1 cellular context compared by ENCODE assay signal in the genomic region with DNA sequence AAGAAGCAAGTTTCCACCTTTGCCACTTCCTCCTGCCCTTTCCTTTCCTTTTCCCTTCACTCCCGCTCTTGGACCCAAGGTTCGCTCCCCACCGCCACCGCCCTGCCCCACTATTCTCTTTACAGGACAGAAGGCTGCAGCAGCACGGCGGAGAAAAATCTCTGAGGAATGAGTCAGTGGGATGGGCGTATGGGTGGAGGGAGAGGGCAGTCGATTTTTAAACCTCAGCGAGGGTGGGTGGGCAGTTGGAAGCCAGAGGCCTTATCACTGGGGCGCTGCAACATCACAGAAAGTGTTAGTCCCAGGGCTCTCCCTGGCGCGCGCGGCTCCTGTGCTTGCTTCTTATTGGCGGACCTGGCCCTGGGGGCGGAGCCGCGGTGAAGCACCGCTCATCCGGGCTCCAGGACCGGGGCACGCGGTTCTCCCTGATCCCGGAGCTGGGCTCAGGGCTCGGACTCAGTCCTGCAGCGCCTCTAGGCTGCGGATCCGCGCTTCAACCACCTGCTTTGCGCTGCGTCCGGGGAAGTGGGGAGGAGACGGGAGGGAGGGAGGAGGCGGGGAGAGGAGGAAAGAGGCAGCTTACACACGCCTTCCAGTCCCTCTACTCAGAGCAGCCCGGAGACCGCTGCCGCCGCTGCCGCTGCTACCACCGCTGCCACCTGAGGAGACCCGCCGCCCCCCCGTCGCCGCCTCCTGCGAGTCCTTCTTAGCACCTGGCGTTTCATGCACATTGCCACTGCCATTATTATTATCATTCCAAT.
A peak's percentile ranks its signal among the peaks of the same experiment; 100 is the strongest.
TF ChIP-seq lines count a peak whose summit lies in the region.

A gene (plus strand): TSS at position 608 of the 761 bp plus-strand sequence.

TF ChIP-seq in HEK293, 187 proteins besides CTCF, POLR2A, EP300 and RAD21 (continued from another document and continues in another):
- TF ChIP-seq, protein P1, sequence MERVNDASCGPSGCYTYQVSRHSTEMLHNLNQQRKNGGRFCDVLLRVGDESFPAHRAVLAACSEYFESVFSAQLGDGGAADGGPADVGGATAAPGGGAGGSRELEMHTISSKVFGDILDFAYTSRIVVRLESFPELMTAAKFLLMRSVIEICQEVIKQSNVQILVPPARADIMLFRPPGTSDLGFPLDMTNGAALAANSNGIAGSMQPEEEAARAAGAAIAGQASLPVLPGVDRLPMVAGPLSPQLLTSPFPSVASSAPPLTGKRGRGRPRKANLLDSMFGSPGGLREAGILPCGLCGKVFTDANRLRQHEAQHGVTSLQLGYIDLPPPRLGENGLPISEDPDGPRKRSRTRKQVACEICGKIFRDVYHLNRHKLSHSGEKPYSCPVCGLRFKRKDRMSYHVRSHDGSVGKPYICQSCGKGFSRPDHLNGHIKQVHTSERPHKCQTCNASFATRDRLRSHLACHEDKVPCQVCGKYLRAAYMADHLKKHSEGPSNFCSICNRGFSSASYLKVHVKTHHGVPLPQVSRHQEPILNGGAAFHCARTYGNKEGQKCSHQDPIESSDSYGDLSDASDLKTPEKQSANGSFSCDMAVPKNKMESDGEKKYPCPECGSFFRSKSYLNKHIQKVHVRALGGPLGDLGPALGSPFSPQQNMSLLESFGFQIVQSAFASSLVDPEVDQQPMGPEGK (tag by site-specific recombination; IDR thresholded peaks at IDR 0.05): peak; percentile 74
- TF ChIP-seq, protein P2, sequence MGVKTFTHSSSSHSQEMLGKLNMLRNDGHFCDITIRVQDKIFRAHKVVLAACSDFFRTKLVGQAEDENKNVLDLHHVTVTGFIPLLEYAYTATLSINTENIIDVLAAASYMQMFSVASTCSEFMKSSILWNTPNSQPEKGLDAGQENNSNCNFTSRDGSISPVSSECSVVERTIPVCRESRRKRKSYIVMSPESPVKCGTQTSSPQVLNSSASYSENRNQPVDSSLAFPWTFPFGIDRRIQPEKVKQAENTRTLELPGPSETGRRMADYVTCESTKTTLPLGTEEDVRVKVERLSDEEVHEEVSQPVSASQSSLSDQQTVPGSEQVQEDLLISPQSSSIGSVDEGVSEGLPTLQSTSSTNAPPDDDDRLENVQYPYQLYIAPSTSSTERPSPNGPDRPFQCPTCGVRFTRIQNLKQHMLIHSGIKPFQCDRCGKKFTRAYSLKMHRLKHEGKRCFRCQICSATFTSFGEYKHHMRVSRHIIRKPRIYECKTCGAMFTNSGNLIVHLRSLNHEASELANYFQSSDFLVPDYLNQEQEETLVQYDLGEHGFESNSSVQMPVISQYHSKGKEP (tag by site-specific recombination; IDR thresholded peaks at IDR 0.05): 0 out of 2 replicates have a peak, but pooled peaks have one; percentile 65
- TF ChIP-seq ZNF747 (tag by site-specific recombination; IDR thresholded peaks at IDR 0.05) (no peak), KLF8 (tag by site-specific recombination; IDR thresholded peaks at IDR 0.05) (peak; percentile 82), ZSCAN30 (tag by site-specific recombination; IDR thresholded peaks at IDR 0.05) (peak; percentile 79; the same call in 1 of the 2 replicates), ZBTB8A (tag by site-specific recombination; IDR thresholded peaks at IDR 0.05) (peak; percentile 94), ZFHX2 (tag by site-specific recombination; conservative IDR thresholded peaks at IDR 0.05) (peak; percentile 72), ZBTB48 (tag by site-specific recombination; IDR thresholded peaks at IDR 0.05) (peak; percentile 46), ZNF366 (tag by site-specific recombination; conservative IDR thresholded peaks at IDR 0.05) (peak; percentile 79), ZNF660 (tag by site-specific recombination; IDR thresholded peaks at IDR 0.05) (peak; percentile 67; the same call in 1 of the 2 replicates), ZNF211 (tag by site-specific recombination; IDR thresholded peaks at IDR 0.05; ENCODE audit: low read depth) (no peak), ZNF837 (tag by site-specific recombination; IDR thresholded peaks at IDR 0.05) (peak; percentile 77; the same call in 1 of the 2 replicates), ZNF501 (tag by site-specific recombination; IDR thresholded peaks at IDR 0.05) (peak; percentile 28), MZF1 (tag by site-specific recombination; IDR thresholded peaks at IDR 0.05; ENCODE audit: borderline replicate concordance) (peak; percentile 30; the same call in 1 of the 2 replicates), ZNF530 (tag by site-specific recombination; IDR thresholded peaks at IDR 0.05; ENCODE audit: low read depth) (peak; percentile 79; the same call in 1 of the 2 replicates), SCRT1 (tag by site-specific recombination; IDR thresholded peaks at IDR 0.05; ENCODE audit: borderline replicate concordance) (peak; percentile 65), ZNF292 (tag by site-specific recombination; IDR thresholded peaks at IDR 0.05; ENCODE audit: borderline replicate concordance, low read depth) (no peak), ZNF843 (tag by site-specific recombination; IDR thresholded peaks at IDR 0.05) (0 out of 2 replicates have a peak, but pooled peaks have one; percentile 10), KLF9 (tag by site-specific recombination; IDR thresholded peaks at IDR 0.05; ENCODE audit: low read depth) (peak; percentile 10; the same call in 1 of the 2 replicates), OSR2 (tag by site-specific recombination; IDR thresholded peaks at IDR 0.05) (peak; percentile 80), PRDM1 (tag by site-specific recombination; IDR thresholded peaks at IDR 0.05) (peak; percentile 85), EGR2 (tag by site-specific recombination; IDR thresholded peaks at IDR 0.05; ENCODE audit: low read depth) (peak; percentile 59), SP7 (tag by site-specific recombination; IDR thresholded peaks at IDR 0.05) (0 out of 2 replicates have a peak, but pooled peaks have one; percentile 65), ZNF654 (tag by site-specific recombination; IDR thresholded peaks at IDR 0.05; ENCODE audit: low read depth) (peak; percentile 62), KLF1 (tag by site-specific recombination; IDR thresholded peaks at IDR 0.05) (peak; percentile 79), ZNF335 (tag by site-specific recombination; conservative IDR thresholded peaks at IDR 0.05) (peak; percentile 8; the same call in 1 of the 2 replicates), ZBTB20 (tag by site-specific recombination; IDR thresholded peaks at IDR 0.05) (peak; percentile 73), SP2 (tag by site-specific recombination; IDR thresholded peaks at IDR 0.05) (peak; percentile 87)
- TF ChIP-seq, protein P3, sequence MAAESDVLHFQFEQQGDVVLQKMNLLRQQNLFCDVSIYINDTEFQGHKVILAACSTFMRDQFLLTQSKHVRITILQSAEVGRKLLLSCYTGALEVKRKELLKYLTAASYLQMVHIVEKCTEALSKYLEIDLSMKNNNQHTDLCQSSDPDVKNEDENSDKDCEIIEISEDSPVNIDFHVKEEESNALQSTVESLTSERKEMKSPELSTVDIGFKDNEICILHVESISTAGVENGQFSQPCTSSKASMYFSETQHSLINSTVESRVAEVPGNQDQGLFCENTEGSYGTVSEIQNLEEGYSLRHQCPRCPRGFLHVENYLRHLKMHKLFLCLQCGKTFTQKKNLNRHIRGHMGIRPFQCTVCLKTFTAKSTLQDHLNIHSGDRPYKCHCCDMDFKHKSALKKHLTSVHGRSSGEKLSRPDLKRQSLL (tag by site-specific recombination; IDR thresholded peaks at IDR 0.05): peak; percentile 100
- TF ChIP-seq, protein P4, sequence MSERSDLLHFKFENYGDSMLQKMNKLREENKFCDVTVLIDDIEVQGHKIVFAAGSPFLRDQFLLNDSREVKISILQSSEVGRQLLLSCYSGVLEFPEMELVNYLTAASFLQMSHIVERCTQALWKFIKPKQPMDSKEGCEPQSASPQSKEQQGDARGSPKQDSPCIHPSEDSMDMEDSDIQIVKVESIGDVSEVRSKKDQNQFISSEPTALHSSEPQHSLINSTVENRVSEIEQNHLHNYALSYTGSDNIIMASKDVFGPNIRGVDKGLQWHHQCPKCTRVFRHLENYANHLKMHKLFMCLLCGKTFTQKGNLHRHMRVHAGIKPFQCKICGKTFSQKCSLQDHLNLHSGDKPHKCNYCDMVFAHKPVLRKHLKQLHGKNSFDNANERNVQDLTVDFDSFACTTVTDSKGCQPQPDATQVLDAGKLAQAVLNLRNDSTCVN (tag by site-specific recombination; optimal IDR thresholded peaks at IDR 0.05): peak; percentile 64
- TF ChIP-seq, protein P5, sequence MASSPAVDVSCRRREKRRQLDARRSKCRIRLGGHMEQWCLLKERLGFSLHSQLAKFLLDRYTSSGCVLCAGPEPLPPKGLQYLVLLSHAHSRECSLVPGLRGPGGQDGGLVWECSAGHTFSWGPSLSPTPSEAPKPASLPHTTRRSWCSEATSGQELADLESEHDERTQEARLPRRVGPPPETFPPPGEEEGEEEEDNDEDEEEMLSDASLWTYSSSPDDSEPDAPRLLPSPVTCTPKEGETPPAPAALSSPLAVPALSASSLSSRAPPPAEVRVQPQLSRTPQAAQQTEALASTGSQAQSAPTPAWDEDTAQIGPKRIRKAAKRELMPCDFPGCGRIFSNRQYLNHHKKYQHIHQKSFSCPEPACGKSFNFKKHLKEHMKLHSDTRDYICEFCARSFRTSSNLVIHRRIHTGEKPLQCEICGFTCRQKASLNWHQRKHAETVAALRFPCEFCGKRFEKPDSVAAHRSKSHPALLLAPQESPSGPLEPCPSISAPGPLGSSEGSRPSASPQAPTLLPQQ (tag by site-specific recombination; IDR thresholded peaks at IDR 0.05): no peak; the same call in 1 of the 2 replicates
- TF ChIP-seq, protein P6, sequence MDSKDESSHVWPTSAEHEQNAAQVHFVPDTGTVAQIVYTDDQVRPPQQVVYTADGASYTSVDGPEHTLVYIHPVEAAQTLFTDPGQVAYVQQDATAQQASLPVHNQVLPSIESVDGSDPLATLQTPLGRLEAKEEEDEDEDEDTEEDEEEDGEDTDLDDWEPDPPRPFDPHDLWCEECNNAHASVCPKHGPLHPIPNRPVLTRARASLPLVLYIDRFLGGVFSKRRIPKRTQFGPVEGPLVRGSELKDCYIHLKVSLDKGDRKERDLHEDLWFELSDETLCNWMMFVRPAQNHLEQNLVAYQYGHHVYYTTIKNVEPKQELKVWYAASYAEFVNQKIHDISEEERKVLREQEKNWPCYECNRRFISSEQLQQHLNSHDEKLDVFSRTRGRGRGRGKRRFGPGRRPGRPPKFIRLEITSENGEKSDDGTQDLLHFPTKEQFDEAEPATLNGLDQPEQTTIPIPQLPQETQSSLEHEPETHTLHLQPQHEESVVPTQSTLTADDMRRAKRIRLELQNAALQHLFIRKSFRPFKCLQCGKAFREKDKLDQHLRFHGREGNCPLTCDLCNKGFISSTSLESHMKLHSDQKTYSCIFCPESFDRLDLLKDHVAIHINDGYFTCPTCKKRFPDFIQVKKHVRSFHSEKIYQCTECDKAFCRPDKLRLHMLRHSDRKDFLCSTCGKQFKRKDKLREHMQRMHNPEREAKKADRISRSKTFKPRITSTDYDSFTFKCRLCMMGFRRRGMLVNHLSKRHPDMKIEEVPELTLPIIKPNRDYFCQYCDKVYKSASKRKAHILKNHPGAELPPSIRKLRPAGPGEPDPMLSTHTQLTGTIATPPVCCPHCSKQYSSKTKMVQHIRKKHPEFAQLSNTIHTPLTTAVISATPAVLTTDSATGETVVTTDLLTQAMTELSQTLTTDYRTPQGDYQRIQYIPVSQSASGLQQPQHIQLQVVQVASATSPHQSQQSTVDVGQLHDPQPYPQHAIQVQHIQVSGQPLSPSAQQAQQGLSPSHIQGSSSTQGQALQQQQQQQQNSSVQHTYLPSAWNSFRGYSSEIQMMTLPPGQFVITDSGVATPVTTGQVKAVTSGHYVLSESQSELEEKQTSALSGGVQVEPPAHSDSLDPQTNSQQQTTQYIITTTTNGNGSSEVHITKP (tag by site-specific recombination; IDR thresholded peaks at IDR 0.05): peak; percentile 89
- TF ChIP-seq, protein P7, sequence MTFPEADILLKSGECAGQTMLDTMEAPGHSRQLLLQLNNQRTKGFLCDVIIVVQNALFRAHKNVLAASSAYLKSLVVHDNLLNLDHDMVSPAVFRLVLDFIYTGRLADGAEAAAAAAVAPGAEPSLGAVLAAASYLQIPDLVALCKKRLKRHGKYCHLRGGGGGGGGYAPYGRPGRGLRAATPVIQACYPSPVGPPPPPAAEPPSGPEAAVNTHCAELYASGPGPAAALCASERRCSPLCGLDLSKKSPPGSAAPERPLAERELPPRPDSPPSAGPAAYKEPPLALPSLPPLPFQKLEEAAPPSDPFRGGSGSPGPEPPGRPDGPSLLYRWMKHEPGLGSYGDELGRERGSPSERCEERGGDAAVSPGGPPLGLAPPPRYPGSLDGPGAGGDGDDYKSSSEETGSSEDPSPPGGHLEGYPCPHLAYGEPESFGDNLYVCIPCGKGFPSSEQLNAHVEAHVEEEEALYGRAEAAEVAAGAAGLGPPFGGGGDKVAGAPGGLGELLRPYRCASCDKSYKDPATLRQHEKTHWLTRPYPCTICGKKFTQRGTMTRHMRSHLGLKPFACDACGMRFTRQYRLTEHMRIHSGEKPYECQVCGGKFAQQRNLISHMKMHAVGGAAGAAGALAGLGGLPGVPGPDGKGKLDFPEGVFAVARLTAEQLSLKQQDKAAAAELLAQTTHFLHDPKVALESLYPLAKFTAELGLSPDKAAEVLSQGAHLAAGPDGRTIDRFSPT (tag by site-specific recombination; IDR thresholded peaks at IDR 0.05): peak; percentile 63; the same call in 1 of the 2 replicates
- TF ChIP-seq, protein P8, sequence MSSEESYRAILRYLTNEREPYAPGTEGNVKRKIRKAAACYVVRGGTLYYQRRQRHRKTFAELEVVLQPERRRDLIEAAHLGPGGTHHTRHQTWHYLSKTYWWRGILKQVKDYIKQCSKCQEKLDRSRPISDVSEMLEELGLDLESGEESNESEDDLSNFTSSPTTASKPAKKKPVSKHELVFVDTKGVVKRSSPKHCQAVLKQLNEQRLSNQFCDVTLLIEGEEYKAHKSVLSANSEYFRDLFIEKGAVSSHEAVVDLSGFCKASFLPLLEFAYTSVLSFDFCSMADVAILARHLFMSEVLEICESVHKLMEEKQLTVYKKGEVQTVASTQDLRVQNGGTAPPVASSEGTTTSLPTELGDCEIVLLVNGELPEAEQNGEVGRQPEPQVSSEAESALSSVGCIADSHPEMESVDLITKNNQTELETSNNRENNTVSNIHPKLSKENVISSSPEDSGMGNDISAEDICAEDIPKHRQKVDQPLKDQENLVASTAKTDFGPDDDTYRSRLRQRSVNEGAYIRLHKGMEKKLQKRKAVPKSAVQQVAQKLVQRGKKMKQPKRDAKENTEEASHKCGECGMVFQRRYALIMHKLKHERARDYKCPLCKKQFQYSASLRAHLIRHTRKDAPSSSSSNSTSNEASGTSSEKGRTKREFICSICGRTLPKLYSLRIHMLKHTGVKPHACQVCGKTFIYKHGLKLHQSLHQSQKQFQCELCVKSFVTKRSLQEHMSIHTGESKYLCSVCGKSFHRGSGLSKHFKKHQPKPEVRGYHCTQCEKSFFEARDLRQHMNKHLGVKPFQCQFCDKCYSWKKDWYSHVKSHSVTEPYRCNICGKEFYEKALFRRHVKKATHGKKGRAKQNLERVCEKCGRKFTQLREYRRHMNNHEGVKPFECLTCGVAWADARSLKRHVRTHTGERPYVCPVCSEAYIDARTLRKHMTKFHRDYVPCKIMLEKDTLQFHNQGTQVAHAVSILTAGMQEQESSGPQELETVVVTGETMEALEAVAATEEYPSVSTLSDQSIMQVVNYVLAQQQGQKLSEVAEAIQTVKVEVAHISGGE (tag by site-specific recombination; conservative IDR thresholded peaks at IDR 0.05; ENCODE audit: low read depth): 0 out of 2 replicates have a peak, but pooled peaks have one; percentile 16
